18 cellular contexts compared by ENCODE assay signal in genomic region chr1:15170071-15170470, GRCh38. TPM values are rescaled to one million over a fixed set of nuclear protein-coding genes. Genes with fewer than 3 reads are reported as not detected.
"Had no signal": no experiment of that assay in that cellular context is flagged by ENCODE, and none has a peak within 500 bp of the region (broad histone marks: within the 10 kb centered on the region; RNA-seq: fewer than 3 reads in every experiment).

No MANE protein-coding gene starts in this region.

- H3K27me3 ChIP-seq: gastrocnemius medialis, spleen, transverse colon had no signal

- H3K9me3 ChIP-seq: gastrocnemius medialis, psoas muscle, right lobe of liver, spleen, thoracic aorta, transverse colon had no signal

- H3K4me3 ChIP-seq: coronary artery, gastrocnemius medialis, psoas muscle, right lobe of liver, spleen, thoracic aorta, transverse colon had no signal

- H3K36me3 ChIP-seq: gastrocnemius medialis, right lobe of liver, spleen, thoracic aorta, transverse colon had no signal

- ATAC-seq: esophagus mucosa; gastrocnemius medialis; naive thymus-derived CD4-positive, alpha-beta T cell; psoas muscle; right lobe of liver; stimulated activated naive B cell treated with anti-CD40 and anti-IgM and Interleukin-4, amounts not matched to agents 10 μg/mL and 1 μg/mL and 100 μg/mL, for 72 hours; stimulated activated naive CD8-positive, alpha-beta T cell treated with anti-CD3 and anti-CD28 coated beads, Interleukin-15, amount 100 ng/mL, for 72 hours had no signal

- H3K27ac ChIP-seq: coronary artery, gastrocnemius medialis, psoas muscle, right lobe of liver, spleen, thoracic aorta, transverse colon had no signal

- DNase-seq: effector CD4-positive, alpha-beta T cell; gastrocnemius medialis; islet precursor cell; naive thymus-derived CD4-positive, alpha-beta T cell; nephron progenitor cell; psoas muscle; retina; right lobe of liver; spleen; stimulated activated CD4-positive, alpha-beta T cell treated with anti-CD3 and anti-CD28 coated beads, Interleukin-2, amount 100 ng/mL, for 24 hours; stimulated activated CD4-positive, alpha-beta T cell treated with anti-CD3 and anti-CD28 coated beads, Interleukin-4, amount 100 ng/mL, for 4 hours; stimulated activated naive B cell treated with anti-CD40 and anti-IgM and Interleukin-4, amounts not matched to agents 10 μg/mL and 1 μg/mL and 100 μg/mL, for 72 hours; stimulated activated naive CD8-positive, alpha-beta T cell treated with anti-CD3 and anti-CD28 coated beads, Interleukin-15, amount 100 ng/mL, for 72 hours; substantia nigra; transverse colon had no signal

- H3K4me1 ChIP-seq: gastrocnemius medialis, psoas muscle, right lobe of liver had no signal

RNA-seq across cellular contexts. Expression of gene TMEM51, which starts 16.5 kb away (rescaled TPM):
- polyA plus RNA-seq: naive thymus-derived CD4-positive, alpha-beta T cell had no signal
